18 cellular contexts compared by ENCODE assay signal in the genomic region with DNA sequence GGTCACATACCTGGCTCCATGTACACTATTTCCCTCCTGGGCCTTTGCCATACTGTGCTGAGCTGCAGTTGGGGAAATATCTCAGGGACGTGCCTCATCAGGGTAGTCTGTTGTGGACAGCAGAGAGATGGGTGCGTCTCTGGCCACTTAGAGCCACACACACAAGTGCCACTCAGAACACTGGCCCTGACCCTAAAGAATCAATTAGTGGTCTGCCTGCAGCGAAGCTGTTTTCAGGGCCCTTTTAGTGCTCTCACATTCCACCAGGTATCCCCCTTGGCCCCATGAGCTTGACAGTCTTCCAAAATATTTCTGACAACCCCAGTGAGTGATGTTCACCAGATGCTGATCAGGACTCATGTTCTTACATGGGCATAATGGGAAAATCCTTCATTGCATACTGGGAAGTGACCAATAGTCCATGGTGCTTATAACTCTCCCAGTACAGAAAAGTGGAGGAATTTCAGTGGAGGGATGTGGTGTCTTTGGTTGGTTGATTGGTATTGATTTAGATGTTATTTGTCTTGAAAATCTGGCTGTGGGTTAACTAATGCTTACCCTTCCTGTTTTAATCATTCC.
DNase-seq lines count a peak whose midpoint lies in the region; ATAC-seq, FAIRE-seq and TF ChIP-seq lines count a peak whose summit lies in the region.
"Had no signal": no experiment of that assay in that cellular context is flagged by ENCODE, and none has a peak within 500 bp of the region (broad histone marks: within the 10 kb centered on the region; RNA-seq: fewer than 3 reads in every experiment).

No MANE protein-coding gene starts in this region.

- BruUV-seq in Calu3 (replicated peaks; lab: Mats Ljungman, UMichigan) = no TSS peak

- H3K4me2 ChIP-seq in SK-N-SH (no peak overlapping the region; the same call in 1 of the 2 replicates), keratinocyte (ENCODE audit: control insufficient read depth, extremely low read depth, insufficient read depth, low read depth, low read length) (no peak overlapping the region)

- H3K9me2 ChIP-seq in SK-N-SH = no peaks in the 10 kb centered on the region

- no peak for DNase-seq in Calu3
- DNase-seq in SK-N-SH = no peak
- DNase-seq in keratinocyte (ENCODE audit: low read depth, low spot score) = no peak
- DNase-seq in prostate gland (ENCODE audit: low spot score) = no peak
- no peak for DNase-seq in nucleus accumbens (lab: John Stamatoyannopoulos, UW)
- DNase-seq: ACHN; activated CD4-positive, alpha-beta T cell treated with anti-CD3 and anti-CD28 coated beads, Interleukin-2, amount 50 U/mL, for 48 hours; activated T-cell treated with anti-CD3 and anti-CD28 coated beads, Interleukin-2, amount 50 U/mL, for 1 hour; effector CD4-positive, alpha-beta T cell; Karpas-422; posterior cingulate gyrus; spleen; upper lobe of right lung had no signal

- H3K9ac ChIP-seq in SK-N-SH (no peak overlapping the region), keratinocyte (ENCODE audit: control insufficient read depth, extremely low read depth, insufficient read depth, low read length) (no peak overlapping the region)

- H3K9me3 ChIP-seq in SK-N-SH (no peaks in the 10 kb centered on the region), keratinocyte (ENCODE audit: control insufficient read depth, low read depth, low read length) (no peaks in the 10 kb centered on the region), prostate gland (no peaks in the 10 kb centered on the region)
- H3K9me3 ChIP-seq: spleen, upper lobe of right lung had no signal

- H3K27ac Mint-ChIP-seq in Calu3 (ENCODE audit: unreplicated experiment) = peak overlapping the region; percentile 1
- H3K27ac Mint-ChIP-seq: activated naive CD8-positive, alpha-beta T cell; CD14-positive monocyte had no signal

- no peak overlapping the region for H3K4me3 Mint-ChIP-seq in Calu3 (ENCODE audit: low read depth, unreplicated experiment)
- H3K4me3 Mint-ChIP-seq: activated naive CD8-positive, alpha-beta T cell; CD14-positive monocyte had no signal

- no peak for TF ChIP-seq EP300 in SK-N-SH (IDR thresholded peaks at IDR 0.05; ENCODE audit: borderline replicate concordance in 1 of 2, low read depth in 1 of 2, low read length in 1 of 2)

- peaks cover 25% of the 10 kb centered on the region for H3K4me1 Mint-ChIP-seq in Calu3 (ENCODE audit: low read depth, unreplicated experiment)

- no peaks in the 10 kb centered on the region for H3K27me3 Mint-ChIP-seq in Calu3 (ENCODE audit: unreplicated experiment)

- no peaks in the 10 kb centered on the region for H3K9me3 Mint-ChIP-seq in Calu3 (ENCODE audit: low read depth, unreplicated experiment)

- no peak for TF ChIP-seq RAD21 in SK-N-SH (IDR thresholded peaks at IDR 0.05; ENCODE audit: low read length)

- H3K27me3 ChIP-seq in SK-N-SH (ENCODE audit: insufficient read depth) = no peaks in the 10 kb centered on the region
- no peaks in the 10 kb centered on the region for H3K27me3 ChIP-seq in keratinocyte (ENCODE audit: control insufficient read depth, extremely low read depth, insufficient read depth, low read length)
- H3K27me3 ChIP-seq in prostate gland (replicated peaks; ENCODE audit: insufficient read depth) = no peaks in the 10 kb centered on the region
- H3K27me3 ChIP-seq: spleen, upper lobe of right lung had no signal

- no peaks in the 10 kb centered on the region for H4K20me1 ChIP-seq in SK-N-SH (ENCODE audit: insufficient read depth)
- H4K20me1 ChIP-seq in keratinocyte (ENCODE audit: control insufficient read depth, extremely low read depth, insufficient read depth, low read length) = no peaks in the 10 kb centered on the region

- 80% methylated on average over 2 of the region's 3 CpGs for WGBS in SK-N-SH (ENCODE audit: low lambda C conversion rate)
- WGBS in prostate gland = 80% methylated on average over 3 of the region's 3 CpGs

- no peaks in the 10 kb centered on the region for H3K36me3 Mint-ChIP-seq in Calu3 (ENCODE audit: insufficient read depth, unreplicated experiment)
- H3K36me3 Mint-ChIP-seq: activated naive CD8-positive, alpha-beta T cell; CD14-positive monocyte had no signal

- ATAC-seq in GM21619 (IDR thresholded peaks at IDR 0.05; ENCODE audit: unreplicated experiment) (no peak), GM21723 (IDR thresholded peaks at IDR 0.05; ENCODE audit: unreplicated experiment) (no peak), GM19324 (IDR thresholded peaks at IDR 0.05; ENCODE audit: low FRiP score, unreplicated experiment) (no peak)
- ATAC-seq: upper lobe of right lung had no signal

- H3K4me3 ChIP-seq in SK-N-SH (ENCODE audit: low read depth in 2 of 2, low read length in 1 of 2) = no peak overlapping the region
- no peak overlapping the region for H3K4me3 ChIP-seq in keratinocyte (ENCODE audit: control insufficient read depth in 2 of 3, extremely low read depth in 1 of 3, insufficient read depth in 2 of 3, low read depth in 1 of 3, low read length in 3 of 3)
- H3K4me3 ChIP-seq in prostate gland = no peak overlapping the region
- H3K4me3 ChIP-seq: spleen, upper lobe of right lung had no signal

- FAIRE-seq in keratinocyte (lab: Jason Lieb, UNC) = no peak

- intact Hi-C loops in Calu3 (cut with micrococcal nuclease; ENCODE audit: unreplicated experiment) = loop anchor here (5.0 kb wide), 1 partner anchor 149 kb away; no protein-coding TSS in a partner anchor
- intact Hi-C loops in prostate gland (cut with DNase I) = loop anchor here (5.0 kb wide), 3 partner anchors 149 to 211 kb away; a partner anchor contains a TSS

- H3K36me3 ChIP-seq in SK-N-SH (replicated peaks in 1 of 2; ENCODE audit: control insufficient read depth in 1 of 2, insufficient read depth in 2 of 2, low read length in 1 of 2) (no peaks in the 10 kb centered on the region), keratinocyte (ENCODE audit: control insufficient read depth in 2 of 2, extremely low read depth in 1 of 2, insufficient read depth in 2 of 2, low read length in 2 of 2) (no peaks in the 10 kb centered on the region), prostate gland (no peaks in the 10 kb centered on the region)
- H3K36me3 ChIP-seq: spleen, upper lobe of right lung had no signal

- H2AFZ ChIP-seq in SK-N-SH (ENCODE audit: low read depth) (no peak overlapping the region), keratinocyte (ENCODE audit: control insufficient read depth, low read length) (peak overlapping the region; percentile 21)

- POLR2A ChIA-PET in SK-N-SH (lab: Yijun Ruan, JAX) = no interaction called here

- TF ChIP-seq CTCF in Calu3 (IDR thresholded peaks at IDR 0.05; ENCODE audit: unreplicated experiment) = no peak
- TF ChIP-seq CTCF in SK-N-SH (IDR thresholded peaks at IDR 0.05) = no peak
- TF ChIP-seq CTCF in keratinocyte (optimal IDR thresholded peaks at IDR 0.05 in 1 of 3, IDR thresholded peaks at IDR 0.05 in 1 of 3, conservative IDR thresholded peaks at IDR 0.05 in 1 of 3; ENCODE audit: extremely low read depth in 1 of 3, insufficient read depth in 2 of 3, low read length in 3 of 3) = no peak
- TF ChIP-seq CTCF in prostate gland (IDR thresholded peaks at IDR 0.05) = no peak

- CTCF ChIA-PET in Calu3 (lab: Charles Lee) = no interaction called here
- CTCF ChIA-PET in SK-N-SH (lab: Yijun Ruan, JAX) = interaction anchor here (1.2 kb wide), 2 partner anchors 12 to 100 kb away, joined by 3 to 4 read pairs; no protein-coding TSS in a partner anchor

- TF ChIP-seq POLR2A in prostate gland (IDR thresholded peaks at IDR 0.05) = no peak

- H3K79me2 ChIP-seq in SK-N-SH (ENCODE audit: insufficient read depth) (no peaks in the 10 kb centered on the region), keratinocyte (ENCODE audit: control insufficient read depth, insufficient read depth, low read length) (no peaks in the 10 kb centered on the region)

- H3K27ac ChIP-seq in SK-N-SH (ENCODE audit: low read depth in 2 of 2, low read length in 1 of 2) (peak overlapping the region; percentile 1 to 78), keratinocyte (ENCODE audit: control insufficient read depth, insufficient read depth, low read length) (no peak overlapping the region), prostate gland (peak overlapping the region; percentile 8 to 33)
- H3K27ac ChIP-seq: upper lobe of right lung had no signal

- dilution Hi-C loops in keratinocyte (cut with MboI; ENCODE audit: extremely low pct_ligation_motif_present, low sequenced_read_pairs) = no loop called here

- H3K9me1 ChIP-seq in keratinocyte (ENCODE audit: control insufficient read depth, extremely low read depth, insufficient read depth, low read length) = no peaks in the 10 kb centered on the region

- peaks cover 30% of the 10 kb centered on the region for H3F3A ChIP-seq in SK-N-SH (replicated peaks; ENCODE audit: insufficient read depth)

- peaks cover 6 to 15% of the 10 kb centered on the region in 2 experiments; a peak in 3 of 4 replicates for H3K4me1 ChIP-seq in SK-N-SH (ENCODE audit: control insufficient read depth in 1 of 2, insufficient read depth in 2 of 2, low read depth in 1 of 2, low read length in 1 of 2)
- peaks cover 21% of the 10 kb centered on the region for H3K4me1 ChIP-seq in keratinocyte (ENCODE audit: control insufficient read depth, extremely low read depth, insufficient read depth, low read length)
- H3K4me1 ChIP-seq in prostate gland (replicated peaks) = no peaks in the 10 kb centered on the region

TF ChIP-seq in SK-N-SH, 30 proteins besides CTCF, POLR2A, EP300 and RAD21 (continues in another document):
- TF ChIP-seq, protein P1, sequence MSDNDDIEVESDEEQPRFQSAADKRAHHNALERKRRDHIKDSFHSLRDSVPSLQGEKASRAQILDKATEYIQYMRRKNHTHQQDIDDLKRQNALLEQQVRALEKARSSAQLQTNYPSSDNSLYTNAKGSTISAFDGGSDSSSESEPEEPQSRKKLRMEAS (IDR thresholded peaks at IDR 0.05; ENCODE audit: low read depth) = no peak
- no peak for TF ChIP-seq SMC3 (IDR thresholded peaks at IDR 0.05; ENCODE audit: low read depth, low read length)
- no peak for TF ChIP-seq GABPA (IDR thresholded peaks at IDR 0.05; ENCODE audit: low read depth)
- TF ChIP-seq RCOR1 (IDR thresholded peaks at IDR 0.05; ENCODE audit: low read length) = no peak
- no peak for TF ChIP-seq NRF1 (IDR thresholded peaks at IDR 0.05; ENCODE audit: low read depth, low read length)
- TF ChIP-seq, protein P2, sequence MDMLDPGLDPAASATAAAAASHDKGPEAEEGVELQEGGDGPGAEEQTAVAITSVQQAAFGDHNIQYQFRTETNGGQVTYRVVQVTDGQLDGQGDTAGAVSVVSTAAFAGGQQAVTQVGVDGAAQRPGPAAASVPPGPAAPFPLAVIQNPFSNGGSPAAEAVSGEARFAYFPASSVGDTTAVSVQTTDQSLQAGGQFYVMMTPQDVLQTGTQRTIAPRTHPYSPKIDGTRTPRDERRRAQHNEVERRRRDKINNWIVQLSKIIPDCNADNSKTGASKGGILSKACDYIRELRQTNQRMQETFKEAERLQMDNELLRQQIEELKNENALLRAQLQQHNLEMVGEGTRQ (IDR thresholded peaks at IDR 0.05; ENCODE audit: borderline replicate concordance, low read depth, low read length) = no peak
- TF ChIP-seq NFIC (IDR thresholded peaks at IDR 0.05; ENCODE audit: borderline replicate concordance) = 0 out of 2 replicates have a peak, but pooled peaks have one; percentile 7
- TF ChIP-seq SIN3A (IDR thresholded peaks at IDR 0.05; ENCODE audit: borderline replicate concordance, low read depth, low read length) = no peak
